In the genomic region with DNA sequence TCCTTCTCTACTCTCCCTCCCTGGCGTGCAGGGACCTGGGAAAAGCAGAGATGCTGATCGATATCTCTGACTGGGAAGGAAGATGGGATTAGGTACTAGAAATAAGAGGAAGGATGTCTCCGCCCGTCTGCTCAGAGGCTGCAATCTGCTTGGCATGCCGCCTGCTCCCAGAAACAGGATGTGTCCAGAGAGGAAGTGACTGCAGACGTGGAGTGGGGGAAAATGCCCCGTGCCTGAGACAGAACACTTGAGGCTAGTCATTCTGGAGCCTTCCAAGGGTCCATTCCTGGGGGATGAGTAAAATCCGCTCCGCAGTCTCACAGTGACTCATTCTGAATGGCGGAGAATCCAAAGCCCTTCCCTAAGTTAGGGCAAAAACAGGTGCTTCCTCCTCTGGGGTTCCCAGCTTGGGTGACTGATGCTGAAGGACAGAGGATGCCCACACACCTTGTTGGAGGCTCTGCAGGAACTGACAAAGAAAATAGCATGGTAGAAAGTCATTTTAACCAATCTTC, we compare ENCODE assay signal across 8 cellular contexts. TPM values are rescaled to one million over a fixed set of nuclear protein-coding genes. Genes with fewer than 3 reads are reported as not detected.
A peak's percentile ranks its signal among the peaks of the same experiment; 100 is the strongest.
DNase-seq lines count a peak whose midpoint lies in the region; ATAC-seq, FAIRE-seq and TF ChIP-seq lines count a peak whose summit lies in the region.

No MANE protein-coding gene starts in this region.

- TF ChIP-seq CTCF in ascending aorta (IDR thresholded peaks at IDR 0.05) = no peak

- H3K36me3 ChIP-seq in ascending aorta (no peaks in the 10 kb centered on the region), small intestine (ENCODE audit: control insufficient read depth in 2 of 2, insufficient read depth in 2 of 2, low read length in 2 of 2) (no peaks in the 10 kb centered on the region)

- no peak for FAIRE-seq in small intestine (lab: Jason Lieb, UNC)
- FAIRE-seq in GM19239 (lab: Jason Lieb, UNC) = no peak

- 11 to 25% (median 17%) methylated on average over 10 of the region's 10 CpGs for WGBS in small intestine, 3 donors

- ATAC-seq in GM18498 (IDR thresholded peaks at IDR 0.05; ENCODE audit: unreplicated experiment) = no peak

- H3K27ac ChIP-seq in ascending aorta (peak overlapping the region; percentile 58 to 71), small intestine (ENCODE audit: low read depth in 1 of 2, low read length in 1 of 2) (peak overlapping the region; percentile 71 to 83)

- in situ Hi-C loops in KBM-7 (cut with MboI; ENCODE audit: low pct_unique_long_range_greater_than_20kb, low sequenced_read_pairs) = no loop called here

- no peaks in the 10 kb centered on the region for H3K27me3 ChIP-seq in ascending aorta
- H3K27me3 ChIP-seq in small intestine (ENCODE audit: control insufficient read depth in 2 of 2, insufficient read depth in 2 of 2, low read length in 2 of 2) = no peaks in the 10 kb centered on the region

- H3K4me1 ChIP-seq in ascending aorta = peaks cover 14 to 27% of the 10 kb centered on the region in 2 donors
- peaks cover 2 to 19% of the 10 kb centered on the region in 2 donors for H3K4me1 ChIP-seq in small intestine (ENCODE audit: control insufficient read depth in 2 of 2, insufficient read depth in 1 of 2, low read depth in 1 of 2, low read length in 1 of 2)

- peak; percentile 84 to 89 for DNase-seq in AML-193 (lab: John Stamatoyannopoulos, UW)
- DNase-seq in KBM-7 = peak; percentile 79
- DNase-seq in ascending aorta (ENCODE audit: low spot score in 2 of 2) = peak; percentile 76 to 96
- peak; percentile 95 for DNase-seq in hepatic stellate cell (ENCODE audit: low spot score)
- DNase-seq in small intestine = peak; percentile 92
- DNase-seq in GM19239 (ENCODE audit: insufficient read length, low spot score) = no peak
- DNase-seq in NCI-H1417 (lab: John Stamatoyannopoulos, UW) = no peak

- peak overlapping the region in 1 of 2 donors; percentile 29 for H3K4me3 ChIP-seq in ascending aorta
- H3K4me3 ChIP-seq in small intestine (ENCODE audit: low read depth in 1 of 2, low read length in 2 of 2) = no peak overlapping the region

- intact Hi-C loops in ascending aorta (cut with DNase I) = no loop called here

- no peaks in the 10 kb centered on the region for H3K9me3 ChIP-seq in ascending aorta
- no peaks in the 10 kb centered on the region for H3K9me3 ChIP-seq in small intestine (ENCODE audit: control insufficient read depth, low read depth)

RNA-seq across cellular contexts. Expression of a gene that starts 45.0 kb away (rescaled TPM):
- 17.6 TPM for total RNA-seq in ascending aorta
- polyA plus RNA-seq in small intestine = 10 to 100 TPM in 1 of 3 donors, 1 to 10 TPM in 2; 8.0 to 20.1 (median 8.9) TPM

Comparison
In these comparisons a context has a peak if more than half of its experiments do, and no peak if none do; other contexts are left out.
1. DNase-seq: peak in AML-193 (2 of 2), KBM-7 (single experiment), ascending aorta (2 of 2), hepatic stellate cell (single experiment) and small intestine (single experiment); none in GM19239 (single experiment) and NCI-H1417 (0 of 3).